ENCODE assay signal across 8 cellular contexts in the genomic region with DNA sequence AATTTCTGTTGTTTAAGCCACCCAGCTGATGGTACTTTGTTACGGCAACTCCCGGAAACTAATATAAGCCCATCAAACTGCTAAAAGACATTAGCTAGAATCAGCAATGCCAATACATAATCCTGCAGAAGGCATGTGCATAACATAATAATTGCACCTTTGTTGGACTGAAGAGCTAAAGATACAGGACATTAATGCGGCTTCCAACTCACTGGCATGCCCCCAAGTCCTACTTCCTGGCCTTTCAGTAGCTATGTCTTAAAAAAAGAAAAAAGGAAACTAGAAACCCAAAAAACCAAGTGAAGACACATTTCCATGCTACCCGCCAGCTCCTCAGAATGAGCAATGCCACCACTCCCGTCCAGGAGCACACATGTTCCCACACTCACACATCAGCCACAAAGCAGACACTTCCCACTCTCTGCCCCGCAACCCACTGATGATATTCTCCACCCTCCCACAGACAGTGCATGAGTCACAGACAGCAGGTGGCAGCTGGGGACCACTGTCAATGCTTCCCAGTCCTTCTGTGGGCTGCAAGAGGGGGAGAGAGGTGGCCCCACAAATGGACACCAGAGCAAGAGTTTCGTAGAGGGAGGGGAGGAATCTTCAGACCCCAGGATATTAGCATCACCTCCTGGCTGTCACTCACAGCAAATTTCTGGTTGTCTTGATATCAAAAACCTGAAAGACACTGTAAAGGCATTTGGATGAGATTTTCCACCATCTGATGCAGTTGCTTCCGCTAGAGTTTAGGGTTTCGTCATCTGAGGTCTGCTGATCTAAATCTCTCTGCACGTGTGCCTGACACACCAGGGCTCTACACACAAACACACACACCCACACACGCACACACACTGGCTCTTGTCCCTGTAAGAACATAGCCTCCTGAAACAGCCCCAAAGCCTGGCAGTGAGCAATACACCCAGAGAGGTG. TPM values are rescaled to one million over a fixed set of nuclear protein-coding genes. Genes with fewer than 3 reads are reported as not detected.
DNase-seq lines count a peak whose midpoint lies in the region; ATAC-seq and TF ChIP-seq lines count a peak whose summit lies in the region.

No MANE protein-coding gene starts in this region.

- H3K27me3 ChIP-seq in mesenchymal stem cell (ENCODE audit: control insufficient read depth in 1 of 2, insufficient read depth in 1 of 2, low read length in 2 of 2): no peaks in the 10 kb centered on the region

- peak overlapping the region in 1 of 2 experiments; percentile 57 for H3K14ac ChIP-seq in mesenchymal stem cell (ENCODE audit: low read length in 2 of 2)

- no peak overlapping the region for H3K4me3 ChIP-seq in GM12865 (ENCODE audit: low read depth, low read length)
- no peak overlapping the region for H3K4me3 ChIP-seq in mesenchymal stem cell (ENCODE audit: insufficient read depth in 1 of 2, low read depth in 1 of 2, low read length in 2 of 2)

- no peak overlapping the region for H3K9ac ChIP-seq in mesenchymal stem cell (ENCODE audit: low read length)

- H3K27ac ChIP-seq in mesenchymal stem cell (ENCODE audit: low read length, poor library complexity, severe bottlenecking): no peak overlapping the region

- peak overlapping the region in 1 of 2 experiments; percentile 35 for H3K18ac ChIP-seq in mesenchymal stem cell (ENCODE audit: low read depth in 1 of 2, low read length in 2 of 2)

- ATAC-seq in HG03378 (IDR thresholded peaks at IDR 0.05; ENCODE audit: unreplicated experiment): peak; percentile 34

- H2BK5ac ChIP-seq in mesenchymal stem cell (ENCODE audit: low read depth, low read length, poor library complexity, severe bottlenecking): no peak overlapping the region

- peak overlapping the region; percentile 23 for H2AK5ac ChIP-seq in mesenchymal stem cell (ENCODE audit: low read length, severe bottlenecking)

- no peak for TF ChIP-seq CTCF in GM12865 (IDR thresholded peaks at IDR 0.05; ENCODE audit: insufficient read depth, low read depth, low read length, missing control alignments)

- H3K4me2 ChIP-seq in mesenchymal stem cell (ENCODE audit: low read length, poor library complexity, severe bottlenecking): no peak overlapping the region

- peaks cover 5% of the 10 kb centered on the region for H3K4me1 ChIP-seq in mesenchymal stem cell (ENCODE audit: control insufficient read depth, insufficient read depth, low read depth, low read length)

- no peak overlapping the region for H2AFZ ChIP-seq in mesenchymal stem cell (ENCODE audit: low read depth, low read length)

- H3K4ac ChIP-seq in mesenchymal stem cell (ENCODE audit: low read depth in 1 of 2, low read length in 2 of 2): peak overlapping the region in 1 of 2 experiments; percentile 20

- H4K8ac ChIP-seq in mesenchymal stem cell (ENCODE audit: low read length): no peak overlapping the region

- H4K91ac ChIP-seq in mesenchymal stem cell (ENCODE audit: low read length): peak overlapping the region; percentile 43

- H3K23ac ChIP-seq in mesenchymal stem cell (ENCODE audit: low read length in 2 of 2): peak overlapping the region in 1 of 2 experiments; percentile 27

- H2BK120ac ChIP-seq in mesenchymal stem cell (ENCODE audit: low read depth, low read length): no peak overlapping the region

- no peak overlapping the region for H2BK15ac ChIP-seq in mesenchymal stem cell (ENCODE audit: low read depth, poor library complexity, severe bottlenecking)

- H2BK12ac ChIP-seq in mesenchymal stem cell (ENCODE audit: low read length in 2 of 2): peak overlapping the region in 1 of 2 experiments; percentile 43

- WGBS in mesenchymal stem cell: 80% methylated on average over 9 of the region's 11 CpGs

- H3K79me1 ChIP-seq in mesenchymal stem cell (replicated peaks; ENCODE audit: low read length, poor library complexity, severe bottlenecking): peaks cover 4% of the 10 kb centered on the region

- H3K36me3 ChIP-seq in mesenchymal stem cell (ENCODE audit: control insufficient read depth in 1 of 2, insufficient read depth in 2 of 2, low read depth in 1 of 2, low read length in 2 of 2): peaks cover 0 to 4% of the 10 kb centered on the region in 2 experiments

- no peaks in the 10 kb centered on the region for H3K9me3 ChIP-seq in mesenchymal stem cell (ENCODE audit: control insufficient read depth, low read length)

- DNase-seq in GM12865 (ENCODE audit: low read depth) (peak; percentile 57), cerebellar cortex (ENCODE audit: low spot score) (peak; percentile 36), mesenchymal stem cell (peak; percentile 56), NCI-H748 (lab: John Stamatoyannopoulos, UW; ENCODE audit: unreplicated experiment) (no peak), NCI-H146 (lab: John Stamatoyannopoulos, UW) (no peak)
- peak; percentile 47 for DNase-seq in activated CD4-positive, CD25-positive, alpha-beta regulatory T cell treated with anti-CD3 and anti-CD28 coated beads, Interleukin-2, amount 50 U/mL, for 72 hours
- peak; percentile 84 for DNase-seq in stimulated activated CD8-positive, alpha-beta memory T cell treated with anti-CD3 and anti-CD28 coated beads, Interleukin-4, amount 100 ng/mL, for 48 hours

RNA-seq across cellular contexts. Expression of a gene that starts 32.8 kb away (rescaled TPM):
- 2.3 TPM for polyA plus RNA-seq in mesenchymal stem cell (2013, experiment 1 of 2)
- polyA plus RNA-seq in mesenchymal stem cell (2013, experiment 2 of 2): 2.2 TPM

Comparison
In these comparisons a context has a peak if more than half of its experiments do, and no peak if none do; other contexts are left out.
1. DNase-seq: peak in GM12865 (single experiment), activated CD4-positive, CD25-positive, alpha-beta regulatory T cell treated with anti-CD3 and anti-CD28 coated beads, Interleukin-2, amount 50 U/mL, for 72 hours (single experiment), cerebellar cortex (single experiment), mesenchymal stem cell (single experiment) and stimulated activated CD8-positive, alpha-beta memory T cell treated with anti-CD3 and anti-CD28 coated beads, Interleukin-4, amount 100 ng/mL, for 48 hours (single experiment); none in NCI-H748 (single experiment) and NCI-H146 (single experiment).